In genomic region chr2:96022701-96023522, GRCh38 we compare ENCODE assay signal across 1 cellular context.
TF ChIP-seq lines count a peak whose summit lies in the region.

No MANE protein-coding gene starts in this region.

TF ChIP-seq in IMR-90, 13 proteins besides CTCF, POLR2A, EP300 and RAD21:
- peak; percentile 74 for TF ChIP-seq SMC3 (IDR thresholded peaks at IDR 0.05; ENCODE audit: low read depth, low read length)
